Comparison of ENCODE assay signal across 8 cellular contexts in the genomic region with DNA sequence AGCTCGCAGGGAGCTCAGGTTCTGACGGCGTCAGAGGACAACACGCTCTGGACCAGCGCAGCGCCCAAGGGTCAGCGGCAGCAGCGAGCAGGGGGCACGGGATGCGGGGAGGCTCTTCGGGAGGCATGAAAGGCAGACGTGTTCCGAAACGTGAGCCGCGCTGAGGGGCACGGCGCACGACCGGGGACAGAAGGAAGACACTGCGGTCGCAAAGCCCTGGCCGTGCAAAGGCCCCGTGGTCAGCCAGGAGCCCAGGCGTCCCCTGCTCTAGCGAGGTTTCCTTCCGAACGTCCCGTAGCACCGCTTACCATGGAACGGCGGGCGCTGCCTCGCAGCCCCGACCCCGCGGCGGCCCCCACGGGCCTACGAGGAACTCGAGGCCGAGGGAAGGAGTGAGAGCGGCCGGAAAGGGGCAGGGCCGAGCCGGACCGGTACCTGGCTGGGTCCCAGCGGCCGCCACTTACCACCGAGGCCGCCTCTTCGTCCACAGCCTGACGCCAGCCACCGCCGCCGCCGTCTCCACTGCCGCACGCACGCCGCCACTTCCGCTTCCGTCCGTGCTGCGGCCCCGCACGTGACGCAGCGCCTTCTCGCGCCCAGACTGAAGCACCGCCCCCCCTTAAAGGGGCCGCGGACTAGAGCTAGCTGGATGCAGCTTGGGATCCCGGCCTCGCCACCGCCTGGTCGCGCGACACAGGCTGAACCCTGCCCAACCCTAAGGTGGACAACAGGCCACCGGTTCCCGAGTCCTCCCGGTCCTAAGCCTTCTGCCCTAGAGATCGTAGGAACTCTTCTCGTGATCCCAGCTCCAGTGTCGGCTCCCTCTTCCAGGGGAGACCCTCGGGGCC. TPM values are rescaled to one million over a fixed set of nuclear protein-coding genes. Genes with fewer than 3 reads are reported as not detected.
DNase-seq lines count a peak whose midpoint lies in the region; ATAC-seq and TF ChIP-seq lines count a peak whose summit lies in the region.

No MANE protein-coding gene starts in this region.

- H2AFZ ChIP-seq in neuron (ENCODE audit: low read depth, low read length), result no peak overlapping the region

- peak; percentile 76 for ATAC-seq in foreskin keratinocyte

- peaks cover 14% of the 10 kb centered on the region for H3K36me3 ChIP-seq in neuron (ENCODE audit: insufficient read depth, low read length)
- H3K36me3 ChIP-seq in subcutaneous abdominal adipose tissue (ENCODE audit: control insufficient read depth in 5 of 5, insufficient read depth in 5 of 5, low read length in 5 of 5), result peaks cover 0 to 22% (median 8%) of the 10 kb centered on the region in 5 donors

- H3K9me3 ChIP-seq in neuron (ENCODE audit: low read length) (no peaks in the 10 kb centered on the region), subcutaneous abdominal adipose tissue (ENCODE audit: control insufficient read depth in 5 of 5, low read length in 5 of 5) (no peaks in the 10 kb centered on the region)

- peak; percentile 90 for DNase-seq in EL
- peak; percentile 91 for DNase-seq in H4 (ENCODE audit: low spot score)
- DNase-seq in M059J (ENCODE audit: low read depth), result peak; percentile 90
- DNase-seq in SHP77 (lab: John Stamatoyannopoulos, UW), result peak; percentile 87 to 92
- DNase-seq in activated gamma-delta T cell treated with anti-CD3 and anti-CD28 coated beads, Interleukin-2, amount 50 U/mL, for 16 hours (ENCODE audit: low read depth), result peak; percentile 77
- DNase-seq in foreskin keratinocyte, result peak in 1 of 2 donors; percentile 75

- H3K4me1 ChIP-seq in foreskin keratinocyte (peaks cover 13% of the 10 kb centered on the region), neuron (ENCODE audit: insufficient read depth, low read length) (peaks cover 21% of the 10 kb centered on the region), subcutaneous abdominal adipose tissue (ENCODE audit: control insufficient read depth in 5 of 5, insufficient read depth in 5 of 5, low read length in 5 of 5) (peaks cover 7 to 55% (median 49%) of the 10 kb centered on the region in 5 donors)

- H3K9ac ChIP-seq in subcutaneous abdominal adipose tissue (ENCODE audit: low read length in 5 of 5), result peak overlapping the region in 4 of 5 donors; percentile 84 to 94 (median 90)

- peak overlapping the region; percentile 89 for H3K4me3 ChIP-seq in neuron (ENCODE audit: low read length)
- peak overlapping the region; percentile 77 to 96 (median 90) for H3K4me3 ChIP-seq in subcutaneous abdominal adipose tissue (ENCODE audit: low read depth in 1 of 5, low read length in 5 of 5)

- H3K27me3 ChIP-seq in foreskin keratinocyte, result no peaks in the 10 kb centered on the region
- H3K27me3 ChIP-seq in neuron (ENCODE audit: insufficient read depth, low read length), result no peaks in the 10 kb centered on the region
- H3K27me3 ChIP-seq in subcutaneous abdominal adipose tissue (ENCODE audit: control insufficient read depth in 5 of 5, insufficient read depth in 4 of 5, low read length in 5 of 5), result no peaks in the 10 kb centered on the region

- TF ChIP-seq CTCF in foreskin keratinocyte (conservative IDR thresholded peaks at IDR 0.05), result no peak

- H3K27ac ChIP-seq in foreskin keratinocyte (peak overlapping the region; percentile 43), subcutaneous abdominal adipose tissue (ENCODE audit: low read depth, low read length) (peak overlapping the region; percentile 86)

RNA-seq across cellular contexts. Expression of gene ABHD17A, which starts 9.4 kb away (rescaled TPM):
- 20.2 and 40.6 TPM in 2 replicates for total RNA-seq in H4 (2014; rRNA removed; shearing (Covaris generic))
- total RNA-seq in M059J (2014; rRNA removed; shearing (Covaris generic)), result 59.0 and 94.1 TPM in 2 replicates
- total RNA-seq in foreskin keratinocyte, result 49.1 and 50.3 TPM in 2 replicates
- polyA plus RNA-seq in foreskin keratinocyte, result 69.0 and 76.6 TPM in 2 replicates

RNA-seq across cellular contexts. Expression of gene KLF16, which starts 12.5 kb away (rescaled TPM):
- total RNA-seq in H4 (2014; rRNA removed; shearing (Covaris generic)), result 1.8 and 4.6 TPM in 2 replicates
- 1.2 and 8.4 TPM in 2 replicates for total RNA-seq in M059J (2014; rRNA removed; shearing (Covaris generic))
- total RNA-seq in foreskin keratinocyte, result 19.0 and 20.7 TPM in 2 replicates
- 28.7 and 29.0 TPM in 2 replicates for polyA plus RNA-seq in foreskin keratinocyte

RNA-seq across cellular contexts. Expression of gene REXO1, which starts 27.6 kb away (rescaled TPM):
- 2.3 and 4.2 TPM in 2 replicates for total RNA-seq in H4 (2014; rRNA removed; shearing (Covaris generic))
- 3.4 and 13.8 TPM in 2 replicates for total RNA-seq in M059J (2014; rRNA removed; shearing (Covaris generic))
- 21.6 and 23.8 TPM in 2 replicates for total RNA-seq in foreskin keratinocyte
- polyA plus RNA-seq in foreskin keratinocyte, result 21.0 and 21.8 TPM in 2 replicates

RNA-seq across cellular contexts. Expression of gene ADAT3, which starts 29.3 kb away (rescaled TPM):
- 0.93 and 1.0 TPM in 2 replicates for total RNA-seq in H4 (2014; rRNA removed; shearing (Covaris generic))
- total RNA-seq in M059J (2014; rRNA removed; shearing (Covaris generic)), result 1.0 and 6.7 TPM in 2 replicates
- total RNA-seq in foreskin keratinocyte, result 2.7 and 3.2 TPM in 2 replicates
- polyA plus RNA-seq in foreskin keratinocyte, result 3.8 and 4.8 TPM in 2 replicates

RNA-seq across cellular contexts. Expression of gene SCAMP4, which starts 29.3 kb away (rescaled TPM):
- 66.3 and 68.3 TPM in 2 replicates for total RNA-seq in H4 (2014; rRNA removed; shearing (Covaris generic))
- 75.5 and 98.0 TPM in 2 replicates for total RNA-seq in M059J (2014; rRNA removed; shearing (Covaris generic))
- 35.2 and 42.2 TPM in 2 replicates for total RNA-seq in foreskin keratinocyte
- 44.0 and 45.1 TPM in 2 replicates for polyA plus RNA-seq in foreskin keratinocyte
